ENCODE assay signal across 8 cellular contexts in the genomic region with DNA sequence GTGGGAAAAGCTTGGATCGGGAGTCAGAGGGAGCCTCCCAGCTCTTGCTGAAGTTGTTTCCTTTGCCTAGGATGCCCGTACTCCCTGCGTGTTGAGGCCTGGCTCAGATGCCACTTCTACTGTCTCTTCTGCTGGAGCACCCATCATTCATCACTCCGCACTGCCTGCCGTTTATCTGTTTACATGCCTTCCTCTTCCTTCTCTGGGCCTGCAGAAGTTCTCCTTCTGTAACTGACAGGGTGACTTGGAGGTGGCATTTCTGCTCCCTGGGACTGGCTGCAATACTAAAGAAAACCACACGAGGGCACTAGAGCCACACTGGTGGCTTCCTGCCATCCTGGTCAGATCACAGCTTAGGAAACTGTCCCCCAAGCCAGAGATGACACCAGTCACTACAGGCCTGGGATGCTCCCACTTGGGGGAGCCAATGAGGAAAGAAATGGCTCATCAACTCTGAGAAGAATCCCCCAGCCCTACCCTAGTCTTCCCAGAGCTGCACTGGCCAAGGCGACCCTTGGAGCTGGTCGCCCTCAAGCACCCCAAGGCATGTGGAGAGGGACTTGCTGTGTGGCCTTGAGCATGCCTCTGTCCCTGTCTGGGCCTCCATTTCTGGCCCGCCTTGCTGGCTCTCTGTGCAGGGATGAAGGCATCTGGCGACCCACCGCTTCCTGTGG.
DNase-seq lines count a peak whose midpoint lies in the region; ATAC-seq and TF ChIP-seq lines count a peak whose summit lies in the region.

No MANE protein-coding gene starts in this region.

- H3K27ac ChIP-seq in iPS DF 6.9 (ENCODE audit: low read length): no peak overlapping the region

- DNase-seq in GM06990 (ENCODE audit: extremely low read depth, insufficient read length): peak; percentile 53
- peak; percentile 82 for DNase-seq in NCI-H1694 treated with DMSO at 0.1 percent for 48 hours (lab: John Stamatoyannopoulos, UW)
- peak; percentile 59 for DNase-seq in T1000 (lab: John Stamatoyannopoulos, UW)
- DNase-seq in astrocyte of the spinal cord (ENCODE audit: low read depth, low spot score): peak; percentile 77
- peak; percentile 87 for DNase-seq in iPS DF 6.9 (ENCODE audit: low read depth, low spot score)
- DNase-seq in stimulated activated CD4-positive, alpha-beta T cell treated with anti-CD3 and anti-CD28 coated beads, Interleukin-12 subunit alpha, Interleukin-12 subunit beta, amount 100 ng/mL, for 24 hours (ENCODE audit: low read depth in 2 of 2): peak; percentile 59 to 82

- TF ChIP-seq CTCF in GM06990 (IDR thresholded peaks at IDR 0.05; ENCODE audit: insufficient read depth, low read length, poor library complexity, severe bottlenecking): peak; percentile 94
- peak; percentile 97 for TF ChIP-seq CTCF in astrocyte of the spinal cord (IDR thresholded peaks at IDR 0.05; ENCODE audit: low read depth, low read length)

- no peaks in the 10 kb centered on the region for H3K27me3 ChIP-seq in GM06990 (replicated peaks; ENCODE audit: control insufficient read depth, insufficient read depth, low read length)
- H3K27me3 ChIP-seq in iPS DF 6.9 (ENCODE audit: control insufficient read depth, insufficient read depth, low read length): no peaks in the 10 kb centered on the region

- ATAC-seq in HG02678 (IDR thresholded peaks at IDR 0.05; ENCODE audit: unreplicated experiment) (peak; percentile 81), HG02973 (IDR thresholded peaks at IDR 0.05; ENCODE audit: unreplicated experiment) (no peak)

- no peak overlapping the region for H3K4me3 ChIP-seq in GM06990 (replicated peaks; ENCODE audit: low read depth, low read length)
- no peak overlapping the region for H3K4me3 ChIP-seq in astrocyte of the spinal cord (ENCODE audit: low read depth, low read length)
- H3K4me3 ChIP-seq in iPS DF 6.9 (ENCODE audit: low read length): no peak overlapping the region

- WGBS in iPS DF 6.9 (ENCODE audit: insufficient coverage, insufficient read length): no CpG with 5 or more reads among the region's 11 CpGs

- H3K36me3 ChIP-seq in GM06990 (ENCODE audit: control insufficient read depth, insufficient read depth, low read length): no peaks in the 10 kb centered on the region; the same call in 1 of the 2 replicates
- peaks cover 5% of the 10 kb centered on the region; the same call in 1 of the 2 replicates for H3K36me3 ChIP-seq in iPS DF 6.9 (ENCODE audit: control insufficient read depth, insufficient read depth, low read length)

- no peaks in the 10 kb centered on the region for H3K9me3 ChIP-seq in iPS DF 6.9 (ENCODE audit: control insufficient read depth, insufficient read depth, low read length)

- in situ Hi-C loops in astrocyte of the spinal cord (cut with HindIII; ENCODE audit: low sequenced_read_pairs): no loop called here

- H3K4me1 ChIP-seq in iPS DF 6.9 (ENCODE audit: control insufficient read depth, insufficient read depth, low read length): peaks cover 1% of the 10 kb centered on the region; the same call in 1 of the 2 replicates
